10 cellular contexts compared by ENCODE assay signal in genomic region chr14:89418976-89419375, GRCh38. TPM values are rescaled to one million over a fixed set of nuclear protein-coding genes. Genes with fewer than 3 reads are reported as not detected.
A peak's percentile ranks its signal among the peaks of the same experiment; 100 is the strongest.
DNase-seq lines count a peak whose midpoint lies in the region; ATAC-seq and TF ChIP-seq lines count a peak whose summit lies in the region.
"Had no signal": no experiment of that assay in that cellular context is flagged by ENCODE, and none has a peak within 500 bp of the region (broad histone marks: within the 10 kb centered on the region; RNA-seq: fewer than 3 reads in every experiment).

No MANE protein-coding gene starts in this region.

- H3K36me3 Mint-ChIP-seq in GM23338 (ENCODE audit: low read depth), result peaks cover 42% of the 10 kb centered on the region; the same call in 2 of the 3 replicates
- peaks cover 4% of the 10 kb centered on the region for H3K36me3 Mint-ChIP-seq in brain
- H3K36me3 Mint-ChIP-seq in progenitor cell of endocrine pancreas (ENCODE audit: insufficient read depth), result no peaks in the 10 kb centered on the region

- H3K4me2 ChIP-seq in GM23338, result no peak overlapping the region

- H3K27me3 ChIP-seq in GM23338 (ENCODE audit: insufficient read depth), result no peaks in the 10 kb centered on the region

- no peak overlapping the region for H3K4me3 ChIP-seq in GM23338

- H3K27ac ChIP-seq in GM23338 (ENCODE audit: low read depth), result no peak overlapping the region

- ATAC-seq in GM23338, result no peak

- no peak; a peak in 1 of 4 replicates for TF ChIP-seq CTCF in GM23338 (conservative IDR thresholded peaks at IDR 0.05; ENCODE audit: low read depth in 2 of 2)
- TF ChIP-seq CTCF in brain (conservative IDR thresholded peaks at IDR 0.05), result no peak
- TF ChIP-seq CTCF in progenitor cell of endocrine pancreas (IDR thresholded peaks at IDR 0.05; ENCODE audit: unreplicated experiment), result no peak

- H3K4me1 ChIP-seq in GM23338 (ENCODE audit: insufficient read depth), result peaks cover 47% of the 10 kb centered on the region

- H3K9me3 Mint-ChIP-seq in GM23338 (no peaks in the 10 kb centered on the region; the same call in 2 of the 3 replicates), brain (peaks cover 0 to 5% (median 0%) of the 10 kb centered on the region in 5 experiments), progenitor cell of endocrine pancreas (ENCODE audit: low read depth) (no peaks in the 10 kb centered on the region)

- H3F3A ChIP-seq in GM23338 (replicated peaks; ENCODE audit: low read depth), result 0 out of 2 replicates have a peak, but pooled peaks cover 15% of the 10 kb centered on the region

- peaks cover 18% of the 10 kb centered on the region for H4K20me1 ChIP-seq in GM23338 (replicated peaks; ENCODE audit: insufficient read depth)

- peak; percentile 44 for DNase-seq in NK-92 treated with Interleukin-12 subunit alpha and Interleukin-12 subunit beta, amount 100 ng/mL, for 24 hours (lab: John Stamatoyannopoulos, UW)
- DNase-seq in NK-92 (lab: John Stamatoyannopoulos, UW; ENCODE audit: unreplicated experiment) (no peak), GM23338 (ENCODE audit: low spot score) (no peak), progenitor cell of endocrine pancreas (ENCODE audit: low spot score, unreplicated experiment) (no peak), NCI-H345 (lab: John Stamatoyannopoulos, UW) (no peak), head of caudate nucleus (no peak), epidermal melanocyte (ENCODE audit: insufficient read length, low spot score) (no peak)
- DNase-seq: glutamatergic neuron, NCI-H187 treated with DMSO at 0.1 percent for 48 hours had no signal

- H3K27ac Mint-ChIP-seq in GM23338 (no peak overlapping the region), brain (peak overlapping the region in 3 of 5 experiments; percentile 58 to 96 (median 78)), progenitor cell of endocrine pancreas (no peak overlapping the region)

- intact Hi-C loops in head of caudate nucleus (cut with DNase I), result loop anchor here (10.0 kb wide), 1 partner anchor 496 kb away; no protein-coding TSS in a partner anchor

- no peaks in the 10 kb centered on the region for H3K9me2 ChIP-seq in GM23338 (ENCODE audit: insufficient read depth)

- peaks cover 16% of the 10 kb centered on the region for H3K27me3 Mint-ChIP-seq in GM23338 (ENCODE audit: insufficient read depth, low read depth, poor library complexity)
- H3K27me3 Mint-ChIP-seq in brain, result peaks cover 11% of the 10 kb centered on the region
- peaks cover 42% of the 10 kb centered on the region for H3K27me3 Mint-ChIP-seq in progenitor cell of endocrine pancreas

- H3K36me3 ChIP-seq in GM23338 (ENCODE audit: insufficient read depth), result no peaks in the 10 kb centered on the region

- H3K4me3 Mint-ChIP-seq in GM23338 (peak overlapping the region; percentile 18; the same call in 1 of the 3 replicates), brain (peak overlapping the region in 4 of 5 experiments; percentile 52 to 78 (median 59)), progenitor cell of endocrine pancreas (ENCODE audit: low read depth) (peak overlapping the region; percentile 46)

- peaks cover 89% of the 10 kb centered on the region for H3K79me2 ChIP-seq in GM23338 (replicated peaks; ENCODE audit: insufficient read depth)

- H3K4me1 Mint-ChIP-seq in GM23338 (peaks cover 62% of the 10 kb centered on the region), brain (peaks cover 56% of the 10 kb centered on the region), progenitor cell of endocrine pancreas (ENCODE audit: low read depth) (peaks cover 17% of the 10 kb centered on the region)

- no peak overlapping the region for H2AFZ ChIP-seq in GM23338

TF ChIP-seq in GM23338, 12 proteins besides CTCF, POLR2A, EP300 and RAD21 (continues in another document):
- TF ChIP-seq STAT1 (IDR thresholded peaks at IDR 0.05; ENCODE audit: unreplicated experiment), result no peak
- no peak for TF ChIP-seq ZNF331 (CRISPR knock-in tag; IDR thresholded peaks at IDR 0.05; ENCODE audit: low read depth)
- TF ChIP-seq CREB1 (CRISPR knock-in tag; IDR thresholded peaks at IDR 0.05; ENCODE audit: low read depth), result no peak
- no peak for TF ChIP-seq ETS1 (IDR thresholded peaks at IDR 0.05)
- TF ChIP-seq ZNF462 (CRISPR knock-in tag; IDR thresholded peaks at IDR 0.05), result no peak
- no peak for TF ChIP-seq JUNB (IDR thresholded peaks at IDR 0.05; ENCODE audit: unreplicated experiment)
- no peak for TF ChIP-seq EZH2phosphoT487 (IDR thresholded peaks at IDR 0.05; ENCODE audit: unreplicated experiment)

RNA-seq across cellular contexts. Expression of gene FOXN3, which starts 1.9 kb away (rescaled TPM):
- total RNA-seq in GM23338 (2014; rRNA removed; shearing (Covaris generic)), result 149 and 167 TPM in 2 replicates
- polyA plus RNA-seq in GM23338 (2016; fragmentation: Nextera tagmentation; extraction: Ambion mirVana) (88.3 and 98.9 TPM in 2 replicates), brain (ENCODE audit: insufficient read depth, low read depth, low replicate concordance) (46.4 TPM)
- 25.8 and 34.9 TPM in 2 replicates for total RNA-seq in progenitor cell of endocrine pancreas

Comparison
In these comparisons a context has a peak if more than half of its experiments do, and no peak if none do; other contexts are left out.
1. H3K27ac Mint-ChIP-seq: peak in brain (3 of 5); none in GM23338 (single experiment) and progenitor cell of endocrine pancreas (single experiment).
2. Peak in every context shown above with its lines, with median percentiles within 50 percentile points of each other: H3K4me3 Mint-ChIP-seq.